Comparison of ENCODE assay signal across 6 cellular contexts in the genomic region with DNA sequence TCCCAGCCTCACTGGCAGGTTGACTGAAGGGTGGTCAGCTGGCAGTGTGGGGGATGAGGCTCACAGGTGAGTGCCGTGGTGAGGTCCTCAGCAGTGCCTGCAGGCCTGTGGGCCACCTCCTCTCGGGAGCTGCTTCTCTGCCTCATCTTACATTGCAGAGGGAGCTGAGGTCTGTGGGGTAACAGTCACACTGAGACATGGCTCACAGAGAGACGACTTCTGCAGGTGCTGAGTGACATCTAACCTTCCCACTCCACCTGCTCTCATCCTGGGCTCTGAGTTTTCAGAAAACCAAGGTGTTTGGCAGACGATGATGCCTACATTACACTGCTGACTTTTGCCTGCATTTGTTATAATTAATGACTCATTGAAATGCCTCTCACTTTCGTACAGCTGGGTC. TPM values are rescaled to one million over a fixed set of nuclear protein-coding genes. Genes with fewer than 3 reads are reported as not detected.
"Had no signal": no experiment of that assay in that cellular context is flagged by ENCODE, and none has a peak within 500 bp of the region (broad histone marks: within the 10 kb centered on the region; RNA-seq: fewer than 3 reads in every experiment).

No MANE protein-coding gene starts in this region.

- DNase-seq: H9, HCEC 1CT had no signal

- H3K4me3 ChIP-seq: GM23338 had no signal

- ATAC-seq: GM23338, HepG2 had no signal

RNA-seq across cellular contexts. Expression of a gene that starts 8.8 kb away (rescaled TPM):
- total RNA-seq: H1, H9, HepG2 had no signal
- polyA plus RNA-seq: GM23338, HepG2, IgD-negative memory B cell had no signal
